Comparison of ENCODE assay signal across 18 cellular contexts in genomic region chr5:92313385-92313784, GRCh38.
A peak's percentile ranks its signal among the peaks of the same experiment; 100 is the strongest.
DNase-seq lines count a peak whose midpoint lies in the region; ATAC-seq and TF ChIP-seq lines count a peak whose summit lies in the region.
"Had no signal": no experiment of that assay in that cellular context is flagged by ENCODE, and none has a peak within 500 bp of the region (broad histone marks: within the 10 kb centered on the region; RNA-seq: fewer than 3 reads in every experiment).

No MANE protein-coding gene starts in this region.

- H2AFZ ChIP-seq in GM23338, result no peak overlapping the region

- H3K27ac ChIP-seq in GM23338 (ENCODE audit: low read depth), result no peak overlapping the region
- H3K27ac ChIP-seq: C4-2B had no signal

- no peaks in the 10 kb centered on the region for H3K27me3 ChIP-seq in GM23338 (ENCODE audit: insufficient read depth)

- H3K4me2 ChIP-seq in GM23338, result no peak overlapping the region
- H3K4me2 ChIP-seq: SK-N-SH had no signal

- H3K36me3 Mint-ChIP-seq in GM23338 (ENCODE audit: low read depth) (no peaks in the 10 kb centered on the region), WTC11 (no peaks in the 10 kb centered on the region), type B pancreatic cell (no peaks in the 10 kb centered on the region)

- H3K9me2 ChIP-seq in GM23338 (ENCODE audit: insufficient read depth), result no peaks in the 10 kb centered on the region
- H3K9me2 ChIP-seq: SK-N-SH had no signal

- CTCF ChIA-PET in WTC11 (lab: Charles Lee), result no interaction called here

- H3K4me1 Mint-ChIP-seq in GM23338 (no peaks in the 10 kb centered on the region; the same call in 2 of the 3 replicates), WTC11 (no peaks in the 10 kb centered on the region), type B pancreatic cell (ENCODE audit: unreplicated experiment) (peaks cover 20% of the 10 kb centered on the region)

- no peak overlapping the region for H3K4me3 ChIP-seq in GM23338
- H3K4me3 ChIP-seq: K562 had no signal

- no peaks in the 10 kb centered on the region for H3F3A ChIP-seq in GM23338 (replicated peaks; ENCODE audit: low read depth)

- no peaks in the 10 kb centered on the region for H3K27me3 Mint-ChIP-seq in GM23338 (ENCODE audit: insufficient read depth, low read depth, poor library complexity)
- no peaks in the 10 kb centered on the region for H3K27me3 Mint-ChIP-seq in WTC11 (ENCODE audit: low read depth)
- peaks cover 4% of the 10 kb centered on the region for H3K27me3 Mint-ChIP-seq in type B pancreatic cell

- H3K79me2 ChIP-seq in GM23338 (replicated peaks; ENCODE audit: insufficient read depth), result no peaks in the 10 kb centered on the region

- H3K36me3 ChIP-seq in GM23338 (ENCODE audit: insufficient read depth), result no peaks in the 10 kb centered on the region

- no peak; the same call in 2 of the 3 replicates for ATAC-seq in GM23338
- peak; percentile 62; the same call in 1 of the 2 replicates for ATAC-seq in WTC11
- ATAC-seq: HCT116, K562 had no signal

- H4K20me1 ChIP-seq in GM23338 (replicated peaks; ENCODE audit: insufficient read depth), result no peaks in the 10 kb centered on the region

- H3K27ac Mint-ChIP-seq in GM23338 (no peak overlapping the region), WTC11 (no peak overlapping the region), type B pancreatic cell (no peak overlapping the region)

- H3K4me3 Mint-ChIP-seq in GM23338 (no peak overlapping the region), WTC11 (no peak overlapping the region), type B pancreatic cell (no peak overlapping the region)

- DNase-seq in GM23338 (ENCODE audit: low spot score), result peak; percentile 29
- no peak for DNase-seq in WTC11 (ENCODE audit: low spot score)
- DNase-seq in iPS-NIHi7 (ENCODE audit: extremely low spot score), result peak; percentile 9
- no peak for DNase-seq in type B pancreatic cell (ENCODE audit: extremely low spot score, unreplicated experiment)
- DNase-seq in cerebellar nuclear complex (lab: John Stamatoyannopoulos, UW), result no peak
- no peak for DNase-seq in EL
- no peak for DNase-seq in stimulated activated CD4-positive, alpha-beta T cell treated with anti-CD3 and anti-CD28 coated beads, Interleukin-1b, Interleukin-23, amount 100 ng/mL, for 48 hours
- DNase-seq: NCI-H1092 treated with DMSO at 0.1 percent for 48 hours, NCI-H146, NCI-H2029 treated with DMSO at 0.1 percent for 48 hours, NCI-H2171 treated with DMSO at 0.1 percent for 48 hours, NCI-H748 treated with DMSO at 0.1 percent for 48 hours, RPMI8226, SHP77 treated with DMSO at 0.1 percent for 48 hours, SK-N-SH had no signal

- H3K4me1 ChIP-seq in GM23338 (ENCODE audit: insufficient read depth), result no peaks in the 10 kb centered on the region

- TF ChIP-seq CTCF in GM23338 (conservative IDR thresholded peaks at IDR 0.05; ENCODE audit: low read depth in 2 of 2), result peak; percentile 8 to 39; a peak in 2 of 4 replicates
- TF ChIP-seq CTCF in WTC11 (IDR thresholded peaks at IDR 0.05), result no peak
- TF ChIP-seq CTCF in type B pancreatic cell (conservative IDR thresholded peaks at IDR 0.05), result peak; percentile 54

- POLR2A ChIA-PET in WTC11 (lab: Charles Lee), result no interaction called here

- no peaks in the 10 kb centered on the region for H3K9me3 Mint-ChIP-seq in GM23338
- H3K9me3 Mint-ChIP-seq in WTC11, result no peaks in the 10 kb centered on the region
- no peaks in the 10 kb centered on the region for H3K9me3 Mint-ChIP-seq in type B pancreatic cell

TF ChIP-seq in GM23338, 12 proteins besides CTCF, POLR2A, EP300 and RAD21:
- TF ChIP-seq EZH2phosphoT487 (IDR thresholded peaks at IDR 0.05; ENCODE audit: unreplicated experiment) (no peak), STAT1 (IDR thresholded peaks at IDR 0.05; ENCODE audit: unreplicated experiment) (no peak), JUNB (IDR thresholded peaks at IDR 0.05; ENCODE audit: unreplicated experiment) (no peak)

TF ChIP-seq in WTC11, 78 proteins besides CTCF, POLR2A, EP300 and RAD21:
- TF ChIP-seq NFYB (CRISPR knock-in tag; conservative IDR thresholded peaks at IDR 0.05; ENCODE audit: low read depth) (no peak), ZNF423 (CRISPR knock-in tag; IDR thresholded peaks at IDR 0.05) (no peak), GTF2I (CRISPR knock-in tag; conservative IDR thresholded peaks at IDR 0.05) (no peak), ERG (CRISPR knock-in tag; IDR thresholded peaks at IDR 0.05) (no peak), ETV6 (CRISPR knock-in tag; IDR thresholded peaks at IDR 0.05) (no peak), NFE2L1 (CRISPR knock-in tag; IDR thresholded peaks at IDR 0.05) (no peak), ZNF317 (CRISPR knock-in tag; IDR thresholded peaks at IDR 0.05; ENCODE audit: borderline replicate concordance, low read depth) (no peak), ZNF121 (CRISPR knock-in tag; IDR thresholded peaks at IDR 0.05) (no peak), ZNF512 (CRISPR knock-in tag; IDR thresholded peaks at IDR 0.05; ENCODE audit: borderline replicate concordance) (no peak), RORB (CRISPR knock-in tag; IDR thresholded peaks at IDR 0.05) (no peak), TEAD4 (CRISPR knock-in tag; IDR thresholded peaks at IDR 0.05) (no peak), MYBL2 (CRISPR knock-in tag; IDR thresholded peaks at IDR 0.05) (no peak), ATF6 (CRISPR knock-in tag; IDR thresholded peaks at IDR 0.05) (no peak), SP1 (CRISPR knock-in tag; conservative IDR thresholded peaks at IDR 0.05) (no peak)

Comparison
In these comparisons a context has a peak if more than half of its experiments do, and no peak if none do; other contexts are left out.
1. DNase-seq: peak in GM23338 (single experiment) and iPS-NIHi7 (single experiment); none in WTC11 (single experiment), type B pancreatic cell (single experiment), cerebellar nuclear complex (0 of 2), EL (single experiment) and stimulated activated CD4-positive, alpha-beta T cell treated with anti-CD3 and anti-CD28 coated beads, Interleukin-1b, Interleukin-23, amount 100 ng/mL, for 48 hours (single experiment).